Comparison of ENCODE assay signal across 9 cellular contexts in the genomic region with DNA sequence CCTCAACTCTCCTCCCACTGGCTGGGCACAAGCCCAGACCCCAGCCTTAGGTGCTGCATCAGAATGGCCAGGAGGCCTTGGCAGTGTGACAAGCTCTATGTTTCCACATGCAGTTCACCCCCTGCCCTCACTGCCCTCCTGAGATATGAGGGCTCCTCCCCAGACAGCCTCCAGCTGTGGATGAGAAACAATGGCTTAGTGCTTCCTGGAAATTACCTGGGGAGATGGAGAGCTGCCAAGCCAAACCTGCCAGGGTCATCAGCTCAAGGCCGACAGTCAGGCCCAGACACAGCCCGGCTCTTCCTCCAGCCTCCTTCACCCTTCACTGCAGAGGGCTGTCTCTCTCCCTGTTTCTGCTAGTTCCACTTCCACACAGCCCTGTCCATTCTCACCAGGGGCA.
A peak's percentile ranks its signal among the peaks of the same experiment; 100 is the strongest.
DNase-seq lines count a peak whose midpoint lies in the region; ATAC-seq and TF ChIP-seq lines count a peak whose summit lies in the region.
"Had no signal": no experiment of that assay in that cellular context is flagged by ENCODE, and none has a peak within 500 bp of the region (broad histone marks: within the 10 kb centered on the region; RNA-seq: fewer than 3 reads in every experiment).

No MANE protein-coding gene starts in this region.

- H3K4me1 ChIP-seq in thoracic aorta (ENCODE audit: control insufficient read depth in 1 of 2, low read depth in 2 of 2) = peaks cover 7 to 33% of the 10 kb centered on the region in 2 donors

- peak; percentile 35 to 84 for ATAC-seq in left cardiac atrium
- no peak for ATAC-seq in Right ventricle myocardium inferior
- no peak for ATAC-seq in thoracic aorta (ENCODE audit: insufficient number of reproducible peaks, low FRiP score, low read depth)
- no peak for ATAC-seq in GM18858 (IDR thresholded peaks at IDR 0.05; ENCODE audit: unreplicated experiment)

- DNase-seq in left cardiac atrium (no peak), Right ventricle myocardium inferior (ENCODE audit: missing footprints) (no peak), RWPE1 (ENCODE audit: low spot score) (peak; percentile 90), islet precursor cell (peak; percentile 43), thoracic aorta (ENCODE audit: low spot score) (no peak), GM13977 (ENCODE audit: low spot score) (no peak), activated T-cell treated with anti-CD3 and anti-CD28 coated beads for 4 hours (no peak)
- DNase-seq: SHP77 treated with DMSO at 0.1 percent for 48 hours had no signal

- POLR2A ChIA-PET in RWPE1 (lab: Yijun Ruan, JAX; ENCODE audit: low non-redundant PET) = no interaction called here

- peaks cover 4% of the 10 kb centered on the region for H3K36me3 ChIP-seq in thoracic aorta

- H3K9me3 ChIP-seq in thoracic aorta = no peaks in the 10 kb centered on the region

- in situ Hi-C loops in GM13977 (cut with MboI; ENCODE audit: low pct_unique_long_range_greater_than_20kb, low sequenced_read_pairs, unreplicated experiment) = no loop called here

- TF ChIP-seq CTCF in RWPE1 (conservative IDR thresholded peaks at IDR 0.05; ENCODE audit: low read depth) = no peak
- TF ChIP-seq CTCF in thoracic aorta (IDR thresholded peaks at IDR 0.05) = no peak
- no peak for TF ChIP-seq CTCF in GM13977 (IDR thresholded peaks at IDR 0.05; ENCODE audit: extremely low read depth, insufficient read depth, missing control alignments)

- CTCF ChIA-PET in RWPE1 (lab: Yijun Ruan, JAX) = no interaction called here

- intact Hi-C loops in left cardiac atrium (cut with DNase I) (no loop called here), Right ventricle myocardium inferior (cut with DNase I) (no loop called here)

- H3K27me3 ChIP-seq in thoracic aorta (replicated peaks; ENCODE audit: insufficient read depth) = no peaks in the 10 kb centered on the region

- H3K4me3 ChIP-seq in thoracic aorta = no peak overlapping the region

- H3K27ac ChIP-seq in RWPE1 = peak overlapping the region; percentile 70
- peak overlapping the region; percentile 37 to 62 for H3K27ac ChIP-seq in thoracic aorta

Comparison
In these comparisons a context has a peak if more than half of its experiments do, and no peak if none do; other contexts are left out.
1. ATAC-seq: peak in left cardiac atrium (2 of 2); none in Right ventricle myocardium inferior (single experiment), thoracic aorta (single experiment) and GM18858 (single experiment).
2. DNase-seq: peak in RWPE1 (single experiment) and islet precursor cell (single experiment); none in left cardiac atrium (single experiment), Right ventricle myocardium inferior (single experiment), thoracic aorta (single experiment), GM13977 (single experiment) and activated T-cell treated with anti-CD3 and anti-CD28 coated beads for 4 hours (single experiment).